In genomic region chr6:37332894-37333293, GRCh38 we compare ENCODE assay signal across 24 cellular contexts. TPM values are rescaled to one million over a fixed set of nuclear protein-coding genes. Genes with fewer than 3 reads are reported as not detected.
DNase-seq lines count a peak whose midpoint lies in the region; ATAC-seq and TF ChIP-seq lines count a peak whose summit lies in the region.
"Had no signal": no experiment of that assay in that cellular context is flagged by ENCODE, and none has a peak within 500 bp of the region (broad histone marks: within the 10 kb centered on the region; RNA-seq: fewer than 3 reads in every experiment).

No MANE protein-coding gene starts in this region.

- H3K4me3 Mint-ChIP-seq in activated CD4-positive, alpha-beta memory T cell treated with anti-CD3 and anti-CD28 coated beads for 36 hours: no peak overlapping the region
- no peak overlapping the region for H3K4me3 Mint-ChIP-seq in activated CD4-positive, alpha-beta memory T cell treated with anti-CD3 and anti-CD28 coated beads, Interleukin-2, amount 10 ng/mL, durations not matched to agents 7 days and 5 days
- no peak overlapping the region for H3K4me3 Mint-ChIP-seq in activated T-cell treated with anti-CD3 and anti-CD28 coated beads, Interleukin-2, amount 50 U/mL, for 72 hours
- H3K4me3 Mint-ChIP-seq in activated T-helper 17 cell treated with anti-CD3 and anti-CD28 coated beads, Interleukin-2, amount 50 U/mL, for 72 hours: no peak overlapping the region
- no peak overlapping the region for H3K4me3 Mint-ChIP-seq in stimulated activated effector memory CD8-positive, alpha-beta T cell treated with anti-CD3 and anti-CD28 coated beads, Interleukin-12 subunit alpha, Interleukin-12 subunit beta, amount 100 ng/mL, for 72 hours
- H3K4me3 Mint-ChIP-seq in chondrocyte (ENCODE audit: unreplicated experiment): no peak overlapping the region
- H3K4me3 Mint-ChIP-seq: CD14-positive monocyte; CD4-positive, alpha-beta T cell; CD8-positive, alpha-beta memory T cell had no signal

- H3K9me3 Mint-ChIP-seq in activated CD4-positive, alpha-beta memory T cell treated with anti-CD3 and anti-CD28 coated beads for 36 hours: no peaks in the 10 kb centered on the region
- no peaks in the 10 kb centered on the region for H3K9me3 Mint-ChIP-seq in activated CD4-positive, alpha-beta memory T cell treated with anti-CD3 and anti-CD28 coated beads, Interleukin-2, amount 10 ng/mL, durations not matched to agents 7 days and 5 days
- no peaks in the 10 kb centered on the region for H3K9me3 Mint-ChIP-seq in activated T-cell treated with anti-CD3 and anti-CD28 coated beads, Interleukin-2, amount 50 U/mL, for 72 hours
- no peaks in the 10 kb centered on the region for H3K9me3 Mint-ChIP-seq in activated T-helper 17 cell treated with anti-CD3 and anti-CD28 coated beads, Interleukin-2, amount 50 U/mL, for 72 hours
- H3K9me3 Mint-ChIP-seq in stimulated activated effector memory CD8-positive, alpha-beta T cell treated with anti-CD3 and anti-CD28 coated beads, Interleukin-12 subunit alpha, Interleukin-12 subunit beta, amount 100 ng/mL, for 72 hours: no peaks in the 10 kb centered on the region
- H3K9me3 Mint-ChIP-seq in chondrocyte (ENCODE audit: low read depth): no peaks in the 10 kb centered on the region
- H3K9me3 Mint-ChIP-seq: CD4-positive, alpha-beta T cell; CD8-positive, alpha-beta memory T cell had no signal

- intact Hi-C loops in activated CD4-positive, alpha-beta memory T cell treated with anti-CD3 and anti-CD28 coated beads for 36 hours (cut with micrococcal nuclease): no loop called here

- peak overlapping the region; percentile 4 for H3K27ac Mint-ChIP-seq in activated CD4-positive, alpha-beta memory T cell treated with anti-CD3 and anti-CD28 coated beads for 36 hours
- no peak overlapping the region for H3K27ac Mint-ChIP-seq in activated CD4-positive, alpha-beta memory T cell treated with anti-CD3 and anti-CD28 coated beads, Interleukin-2, amount 10 ng/mL, durations not matched to agents 7 days and 5 days
- H3K27ac Mint-ChIP-seq in activated T-cell treated with anti-CD3 and anti-CD28 coated beads, Interleukin-2, amount 50 U/mL, for 72 hours: peak overlapping the region; percentile 47
- H3K27ac Mint-ChIP-seq in activated T-helper 17 cell treated with anti-CD3 and anti-CD28 coated beads, Interleukin-2, amount 50 U/mL, for 72 hours: peak overlapping the region; percentile 23
- peak overlapping the region; percentile 54 for H3K27ac Mint-ChIP-seq in stimulated activated effector memory CD8-positive, alpha-beta T cell treated with anti-CD3 and anti-CD28 coated beads, Interleukin-12 subunit alpha, Interleukin-12 subunit beta, amount 100 ng/mL, for 72 hours
- no peak overlapping the region for H3K27ac Mint-ChIP-seq in chondrocyte (ENCODE audit: unreplicated experiment)
- H3K27ac Mint-ChIP-seq: CD4-positive, alpha-beta T cell had no signal

- H3K36me3 Mint-ChIP-seq in activated CD4-positive, alpha-beta memory T cell treated with anti-CD3 and anti-CD28 coated beads for 36 hours: peaks cover 11% of the 10 kb centered on the region
- H3K36me3 Mint-ChIP-seq in activated CD4-positive, alpha-beta memory T cell treated with anti-CD3 and anti-CD28 coated beads, Interleukin-2, amount 10 ng/mL, durations not matched to agents 7 days and 5 days (ENCODE audit: low read depth): peaks cover 22% of the 10 kb centered on the region
- no peaks in the 10 kb centered on the region for H3K36me3 Mint-ChIP-seq in activated T-cell treated with anti-CD3 and anti-CD28 coated beads, Interleukin-2, amount 50 U/mL, for 72 hours (ENCODE audit: insufficient read depth in 2 of 2)
- peaks cover 36% of the 10 kb centered on the region for H3K36me3 Mint-ChIP-seq in activated T-helper 17 cell treated with anti-CD3 and anti-CD28 coated beads, Interleukin-2, amount 50 U/mL, for 72 hours (ENCODE audit: low read depth)
- H3K36me3 Mint-ChIP-seq in stimulated activated effector memory CD8-positive, alpha-beta T cell treated with anti-CD3 and anti-CD28 coated beads, Interleukin-12 subunit alpha, Interleukin-12 subunit beta, amount 100 ng/mL, for 72 hours: peaks cover 35% of the 10 kb centered on the region
- peaks cover 18% of the 10 kb centered on the region for H3K36me3 Mint-ChIP-seq in chondrocyte (ENCODE audit: low read depth)

- POLR2A ChIA-PET in activated CD4-positive, alpha-beta memory T cell treated with anti-CD3 and anti-CD28 coated beads for 36 hours (lab: Charles Lee): no interaction called here
- POLR2A ChIA-PET in activated CD4-positive, alpha-beta memory T cell treated with anti-CD3 and anti-CD28 coated beads, Interleukin-2, amount 10 ng/mL, durations not matched to agents 7 days and 5 days (lab: Charles Lee): no interaction called here

- ATAC-seq in activated T-cell treated with anti-CD3 and anti-CD28 coated beads, Interleukin-2, amount 50 U/mL, for 72 hours (replicated peaks in 1 of 2): peak; percentile 68 to 69
- ATAC-seq in activated T-helper 17 cell treated with anti-CD3 and anti-CD28 coated beads, Interleukin-2, amount 50 U/mL, for 72 hours (replicated peaks): peak; percentile 59
- ATAC-seq in stimulated activated effector memory CD8-positive, alpha-beta T cell treated with anti-CD3 and anti-CD28 coated beads, Interleukin-12 subunit alpha, Interleukin-12 subunit beta, amount 100 ng/mL, for 72 hours: no peak
- ATAC-seq: A549, GM12878 had no signal

- H3K4me1 Mint-ChIP-seq in activated CD4-positive, alpha-beta memory T cell treated with anti-CD3 and anti-CD28 coated beads for 36 hours (ENCODE audit: low read depth): peaks cover 9% of the 10 kb centered on the region
- H3K4me1 Mint-ChIP-seq in activated CD4-positive, alpha-beta memory T cell treated with anti-CD3 and anti-CD28 coated beads, Interleukin-2, amount 10 ng/mL, durations not matched to agents 7 days and 5 days: peaks cover 4% of the 10 kb centered on the region
- peaks cover 12% of the 10 kb centered on the region for H3K4me1 Mint-ChIP-seq in activated T-cell treated with anti-CD3 and anti-CD28 coated beads, Interleukin-2, amount 50 U/mL, for 72 hours (ENCODE audit: low read depth)
- no peaks in the 10 kb centered on the region for H3K4me1 Mint-ChIP-seq in activated T-helper 17 cell treated with anti-CD3 and anti-CD28 coated beads, Interleukin-2, amount 50 U/mL, for 72 hours
- H3K4me1 Mint-ChIP-seq in stimulated activated effector memory CD8-positive, alpha-beta T cell treated with anti-CD3 and anti-CD28 coated beads, Interleukin-12 subunit alpha, Interleukin-12 subunit beta, amount 100 ng/mL, for 72 hours: peaks cover 6% of the 10 kb centered on the region
- H3K4me1 Mint-ChIP-seq in chondrocyte (ENCODE audit: low read depth): peaks cover 3% of the 10 kb centered on the region
- H3K4me1 Mint-ChIP-seq: CD14-positive monocyte had no signal

- CTCF ChIA-PET in activated CD4-positive, alpha-beta memory T cell treated with anti-CD3 and anti-CD28 coated beads for 36 hours (lab: Charles Lee): no interaction called here
- CTCF ChIA-PET in activated CD4-positive, alpha-beta memory T cell treated with anti-CD3 and anti-CD28 coated beads, Interleukin-2, amount 10 ng/mL, durations not matched to agents 7 days and 5 days (lab: Charles Lee): no interaction called here

- TF ChIP-seq CTCF in chondrocyte (IDR thresholded peaks at IDR 0.05): no peak

- H3K27me3 Mint-ChIP-seq in activated CD4-positive, alpha-beta memory T cell treated with anti-CD3 and anti-CD28 coated beads for 36 hours: no peaks in the 10 kb centered on the region
- no peaks in the 10 kb centered on the region for H3K27me3 Mint-ChIP-seq in activated CD4-positive, alpha-beta memory T cell treated with anti-CD3 and anti-CD28 coated beads, Interleukin-2, amount 10 ng/mL, durations not matched to agents 7 days and 5 days
- no peaks in the 10 kb centered on the region for H3K27me3 Mint-ChIP-seq in activated T-cell treated with anti-CD3 and anti-CD28 coated beads, Interleukin-2, amount 50 U/mL, for 72 hours (ENCODE audit: low read depth)
- H3K27me3 Mint-ChIP-seq in activated T-helper 17 cell treated with anti-CD3 and anti-CD28 coated beads, Interleukin-2, amount 50 U/mL, for 72 hours: no peaks in the 10 kb centered on the region
- H3K27me3 Mint-ChIP-seq in chondrocyte (ENCODE audit: low read depth): no peaks in the 10 kb centered on the region
- H3K27me3 Mint-ChIP-seq: CD4-positive, alpha-beta T cell; CD8-positive, alpha-beta memory T cell had no signal

- no peak for DNase-seq in activated CD4-positive, alpha-beta memory T cell treated with anti-CD3 and anti-CD28 coated beads for 36 hours
- DNase-seq in activated CD4-positive, alpha-beta memory T cell treated with anti-CD3 and anti-CD28 coated beads, Interleukin-2, amount 10 ng/mL, durations not matched to agents 7 days and 5 days: no peak
- DNase-seq in activated T-cell treated with anti-CD3 and anti-CD28 coated beads, Interleukin-2, amount 50 U/mL, for 72 hours: no peak
- DNase-seq in activated T-cell treated with anti-CD3 and anti-CD28 coated beads, Interleukin-2, amount 50 U/mL, for 1 hour: no peak
- DNase-seq in stimulated activated effector memory CD8-positive, alpha-beta T cell treated with anti-CD3 and anti-CD28 coated beads, Interleukin-12 subunit alpha, Interleukin-12 subunit beta, amount 100 ng/mL, for 72 hours (ENCODE audit: low spot score in 2 of 2): no peak
- DNase-seq in chondrocyte (ENCODE audit: low spot score) (no peak), OCI-M2 (lab: John Stamatoyannopoulos, UW; ENCODE audit: unreplicated experiment) (no peak)
- DNase-seq: 8988T; ACHN; AML-193; BE2C; CD4-positive, alpha-beta T cell; CD8-positive, alpha-beta memory T cell; DMS 273 treated with DMSO at 0.1 percent for 48 hours; DMS79; EL; GDM1; GM23248; H7; HCEC 1CT had no signal

RNA-seq across cellular contexts. Expression of gene RNF8, which starts 20.9 kb away (rescaled TPM):
- 10 to 100 TPM; 24.3 to 25.6 TPM for total RNA-seq in activated CD4-positive, alpha-beta memory T cell treated with anti-CD3 and anti-CD28 coated beads for 36 hours
- 10 to 100 TPM; 23.5 to 24.0 TPM for total RNA-seq in activated CD4-positive, alpha-beta memory T cell treated with anti-CD3 and anti-CD28 coated beads, Interleukin-2, amount 10 ng/mL, durations not matched to agents 7 days and 5 days
- total RNA-seq in activated T-cell treated with anti-CD3 and anti-CD28 coated beads, Interleukin-2, amount 50 U/mL, for 72 hours: 10 to 100 TPM; 19.3 to 24.7 TPM
- total RNA-seq in activated T-helper 17 cell treated with anti-CD3 and anti-CD28 coated beads, Interleukin-2, amount 50 U/mL, for 72 hours: 10 to 100 TPM; 23.0 to 30.3 TPM
- 18.6 to 21.4 TPM (median 19.5 TPM) in 3 replicates for total RNA-seq in chondrocyte

Comparison
In these comparisons a context has a peak if more than half of its experiments do, and no peak if none do; other contexts are left out.
1. H3K27ac Mint-ChIP-seq: peak in activated CD4-positive, alpha-beta memory T cell treated with anti-CD3 and anti-CD28 coated beads for 36 hours (single experiment), activated T-cell treated with anti-CD3 and anti-CD28 coated beads, Interleukin-2, amount 50 U/mL, for 72 hours (single experiment), activated T-helper 17 cell treated with anti-CD3 and anti-CD28 coated beads, Interleukin-2, amount 50 U/mL, for 72 hours (single experiment) and stimulated activated effector memory CD8-positive, alpha-beta T cell treated with anti-CD3 and anti-CD28 coated beads, Interleukin-12 subunit alpha, Interleukin-12 subunit beta, amount 100 ng/mL, for 72 hours (single experiment); none in activated CD4-positive, alpha-beta memory T cell treated with anti-CD3 and anti-CD28 coated beads, Interleukin-2, amount 10 ng/mL, durations not matched to agents 7 days and 5 days (single experiment) and chondrocyte (single experiment).